ENCODE assay signal across 35 cellular contexts in genomic region chr14:92622311-92622710, GRCh38.
"Had no signal": no experiment of that assay in that cellular context is flagged by ENCODE, and none has a peak within 500 bp of the region (broad histone marks: within the 10 kb centered on the region; RNA-seq: fewer than 3 reads in every experiment).

No MANE protein-coding gene starts in this region.

- FAIRE-seq: astrocyte, colon, endothelial cell of umbilical vein had no signal

- H3K4me1 Mint-ChIP-seq: T-helper 17 cell had no signal

- H3K4me3 ChIP-seq: esophagus squamous epithelium, gastroesophageal sphincter, heart right ventricle had no signal

- H3K27me3 ChIP-seq: brain microvascular endothelial cell, esophagus squamous epithelium, gastroesophageal sphincter, heart right ventricle had no signal

- H3K36me3 ChIP-seq: WERI-Rb-1 had no signal

- H3K27me3 Mint-ChIP-seq: activated B cell treated with CpG ODN at 0.5 μM for 24 hours; activated CD4-positive, alpha-beta memory T cell treated with anti-CD3 and anti-CD28 coated beads for 36 hours; activated CD8-positive, alpha-beta memory T cell treated with anti-CD3 and anti-CD28 coated beads, Interleukin-2, amount 10 ng/mL, durations not matched to agents 7 days and 5 days; activated naive CD8-positive, alpha-beta T cell; effector memory CD8-positive, alpha-beta T cell; T-helper 17 cell had no signal

- H3K4me3 Mint-ChIP-seq: activated B cell treated with CpG ODN at 0.5 μM for 24 hours; activated CD4-positive, alpha-beta memory T cell treated with anti-CD3 and anti-CD28 coated beads for 36 hours; activated CD8-positive, alpha-beta memory T cell treated with anti-CD3 and anti-CD28 coated beads, Interleukin-2, amount 10 ng/mL, durations not matched to agents 7 days and 5 days; activated CD8-positive, alpha-beta T cell treated with anti-CD3 and anti-CD28 coated beads, Interleukin-2, amount 10 ng/mL, durations not matched to agents 7 days and 5 days; activated naive CD8-positive, alpha-beta T cell; activated T-helper 1 cell treated with anti-CD3 and anti-CD28 coated beads, Interleukin-12 subunit alpha, Interleukin-12 subunit beta, Interleukin-2, Interleukin-4 antibody, amounts not matched to agents 30 ng/mL and 10 ng/mL and 1 ng/mL, durations not matched to agents 14 hours and 24 hours and 36 hours; effector memory CD8-positive, alpha-beta T cell; T-helper 17 cell; T-helper 2 cell treated with Interferon-gamma antibody and Interleukin-4, amounts not matched to agents 5 μg/mL and 100 μg/mL, for 36 hours had no signal

- H3K27ac Mint-ChIP-seq: activated B cell treated with CpG ODN at 0.5 μM for 24 hours; activated CD4-positive, alpha-beta memory T cell treated with anti-CD3 and anti-CD28 coated beads for 36 hours; activated CD8-positive, alpha-beta memory T cell treated with anti-CD3 and anti-CD28 coated beads, Interleukin-2, amount 10 ng/mL, durations not matched to agents 7 days and 5 days; activated CD8-positive, alpha-beta T cell treated with anti-CD3 and anti-CD28 coated beads, Interleukin-2, amount 10 ng/mL, durations not matched to agents 7 days and 5 days; activated naive CD8-positive, alpha-beta T cell; activated T-helper 1 cell treated with anti-CD3 and anti-CD28 coated beads, Interleukin-12 subunit alpha, Interleukin-12 subunit beta, Interleukin-2, Interleukin-4 antibody, amounts not matched to agents 30 ng/mL and 10 ng/mL and 1 ng/mL, durations not matched to agents 14 hours and 24 hours and 36 hours; activated T-helper 2 cell treated with anti-CD3 and anti-CD28 coated beads, Interferon-gamma antibody, Interleukin-2, Interleukin-4, amounts not matched to agents 10 μg/mL and 5 μg/mL and 100 μg/mL, durations not matched to agents 14 hours and 24 hours and 36 hours; effector memory CD8-positive, alpha-beta T cell; T-helper 17 cell; T-helper 2 cell treated with Interferon-gamma antibody and Interleukin-4, amounts not matched to agents 5 μg/mL and 100 μg/mL, for 36 hours had no signal

- DNase-seq: activated B cell treated with CpG ODN at 0.5 μM for 24 hours; activated CD4-positive, alpha-beta memory T cell treated with anti-CD3 and anti-CD28 coated beads for 36 hours; activated CD4-positive, alpha-beta T cell treated with anti-CD3 and anti-CD28 coated beads for 48 hours; activated CD8-positive, alpha-beta memory T cell treated with anti-CD3 and anti-CD28 coated beads, Interleukin-2, amount 10 ng/mL, durations not matched to agents 7 days and 5 days; activated CD8-positive, alpha-beta memory T cell treated with anti-CD3 and anti-CD28 coated beads, Interleukin-2, amount 50 U/mL, for 4 hours; activated CD8-positive, alpha-beta T cell treated with anti-CD3 and anti-CD28 coated beads, Interleukin-2, amount 10 ng/mL, durations not matched to agents 7 days and 5 days; activated gamma-delta T cell treated with Interleukin-2 at 50 U/mL for 16 hours; activated naive CD4-positive, alpha-beta T cell treated with anti-CD3 and anti-CD28 coated beads, Interleukin-2, amount 50 U/mL, for 16 hours; activated naive CD4-positive, alpha-beta T cell treated with Interleukin-2 at 50 U/mL for 16 hours; activated T-cell treated with anti-CD3 and anti-CD28 coated beads, Interleukin-2, amount 50 U/mL, for 1 hour; activated T-cell treated with anti-CD3 and anti-CD28 coated beads, Interleukin-2, amount 50 U/mL, for 48 hours; amniotic stem cell; anterior cingulate cortex; brain microvascular endothelial cell; caudate nucleus; cortex of kidney; dermis blood vessel endothelial cell; effector CD4-positive, alpha-beta T cell; effector memory CD8-positive, alpha-beta T cell; esophagus squamous epithelium; foreskin melanocyte; heart right ventricle; T-helper 1 cell; T-helper 17 cell; T1000; WERI-Rb-1 had no signal

- H3K4me1 ChIP-seq: esophagus squamous epithelium, gastroesophageal sphincter, heart right ventricle had no signal

- H3K27ac ChIP-seq: brain microvascular endothelial cell, epithelial cell of prostate, esophagus squamous epithelium, gastroesophageal sphincter, heart right ventricle, WERI-Rb-1 had no signal
